9 cellular contexts compared by ENCODE assay signal in genomic region chr13:24050292-24050711, GRCh38.
A peak's percentile ranks its signal among the peaks of the same experiment; 100 is the strongest.
DNase-seq lines count a peak whose midpoint lies in the region; ATAC-seq, FAIRE-seq and TF ChIP-seq lines count a peak whose summit lies in the region.
"Had no signal": no experiment of that assay in that cellular context is flagged by ENCODE, and none has a peak within 500 bp of the region (broad histone marks: within the 10 kb centered on the region; RNA-seq: fewer than 3 reads in every experiment).

No MANE protein-coding gene starts in this region.

- H3K4me1 ChIP-seq in left lung (peaks cover 14 to 30% of the 10 kb centered on the region in 2 donors), tibial artery (peaks cover 0 to 44% (median 25%) of the 10 kb centered on the region in 4 donors), small intestine (ENCODE audit: control insufficient read depth in 2 of 2, insufficient read depth in 1 of 2, low read depth in 1 of 2, low read length in 1 of 2) (peaks cover 0 to 6% of the 10 kb centered on the region in 2 donors)

- TF ChIP-seq CTCF in left lung (IDR thresholded peaks at IDR 0.05) (no peak), tibial artery (IDR thresholded peaks at IDR 0.05) (no peak)

- H3K4me3 ChIP-seq in MG63: no peak overlapping the region
- H3K4me3 ChIP-seq in left lung: no peak overlapping the region
- H3K4me3 ChIP-seq in tibial artery: no peak overlapping the region
- no peak overlapping the region for H3K4me3 ChIP-seq in small intestine (ENCODE audit: low read depth in 1 of 2, low read length in 2 of 2)

- intact Hi-C loops in left lung (cut with DNase I) (loop anchor here in 1 of 2 donors (10.0 kb wide), 1 partner anchor 164 kb away; no protein-coding TSS in a partner anchor), tibial artery (cut with DNase I; ENCODE audit: low total_unique reads) (no loop called here)

- no peak for FAIRE-seq in small intestine (lab: Jason Lieb, UNC)

- H3K36me3 ChIP-seq in MG63 (no peaks in the 10 kb centered on the region), left lung (no peaks in the 10 kb centered on the region), tibial artery (no peaks in the 10 kb centered on the region), small intestine (ENCODE audit: control insufficient read depth in 2 of 2, insufficient read depth in 2 of 2, low read length in 2 of 2) (no peaks in the 10 kb centered on the region)

- peak; percentile 58 for DNase-seq in MG63
- DNase-seq in caudate nucleus (lab: John Stamatoyannopoulos, UW): peak in 50 of 61 donors; percentile 1 to 78 (median 50)
- DNase-seq in left lung: peak; percentile 53 to 79
- peak in 1 of 2 donors; percentile 82 for DNase-seq in tibial artery
- no peak for DNase-seq in small intestine
- DNase-seq: GOT3, NCI-H510A treated with DMSO at 0.1 percent for 48 hours had no signal

- H3K27me3 ChIP-seq in MG63 (no peaks in the 10 kb centered on the region), left lung (no peaks in the 10 kb centered on the region), tibial artery (no peaks in the 10 kb centered on the region), small intestine (ENCODE audit: control insufficient read depth in 2 of 2, insufficient read depth in 2 of 2, low read length in 2 of 2) (no peaks in the 10 kb centered on the region)

- H3K9me3 ChIP-seq in MG63 (peaks cover 26% of the 10 kb centered on the region), left lung (peaks cover 0 to 6% of the 10 kb centered on the region in 2 donors), tibial artery (no peaks in the 10 kb centered on the region), small intestine (ENCODE audit: control insufficient read depth, low read depth) (no peaks in the 10 kb centered on the region)

- H3K27ac ChIP-seq in caudate nucleus (ENCODE audit: low read depth, low read length) (peak overlapping the region; percentile 48), left lung (peak overlapping the region; percentile 28 to 70), tibial artery (peak overlapping the region; percentile 5 to 58), small intestine (ENCODE audit: low read depth in 1 of 2, low read length in 1 of 2) (peak overlapping the region in 1 of 2 donors; percentile 19)

- ATAC-seq in left lung: peak; percentile 38
- ATAC-seq in HG03280 (IDR thresholded peaks at IDR 0.05; ENCODE audit: unreplicated experiment): no peak
- no peak for ATAC-seq in GM21423 (IDR thresholded peaks at IDR 0.05; ENCODE audit: unreplicated experiment)

- 65 to 80% (median 75%) methylated on average over 6 of the region's 6 CpGs for WGBS in small intestine, 3 donors
